17 cellular contexts compared by ENCODE assay signal in the genomic region with DNA sequence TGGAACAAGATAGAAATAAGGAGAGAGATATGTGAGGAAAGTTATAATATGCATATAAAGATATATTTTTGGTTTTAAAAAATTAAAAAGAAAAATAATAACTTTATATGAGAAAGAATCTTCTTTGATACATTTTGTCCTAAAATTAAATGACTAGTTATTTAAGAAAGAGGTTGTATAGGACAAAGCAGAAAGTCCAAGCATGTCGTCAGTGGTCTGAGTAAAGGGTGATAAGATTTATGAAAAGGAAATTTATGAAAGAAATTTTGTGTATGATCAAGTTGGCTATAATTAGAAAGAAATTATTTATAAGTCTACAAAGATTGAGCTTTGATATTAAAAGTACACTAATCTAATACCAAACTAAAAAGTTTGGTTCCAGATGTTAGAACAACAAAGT.
"Had no signal": no experiment of that assay in that cellular context is flagged by ENCODE, and none has a peak within 500 bp of the region (broad histone marks: within the 10 kb centered on the region; RNA-seq: fewer than 3 reads in every experiment).

No MANE protein-coding gene starts in this region.

- DNase-seq: dorsolateral prefrontal cortex; effector CD8-positive, alpha-beta T cell; foreskin melanocyte; heart left ventricle; hippocampal formation; islet precursor cell; natural killer cell; ovary; small intestine; stimulated activated CD4-positive, alpha-beta T cell treated with anti-CD3 and anti-CD28 coated beads, Interleukin-12 subunit alpha, Interleukin-12 subunit beta, amount 100 ng/mL, for 4 hours; stimulated activated naive CD4-positive, alpha-beta T cell; trophoblast cell had no signal

- H3K4me1 Mint-ChIP-seq: mesothelial cell of epicardium, natural killer cell, neural crest cell had no signal

- H3K4me3 ChIP-seq: coronary artery, dorsolateral prefrontal cortex, heart left ventricle, ovary, right atrium auricular region had no signal

- H3K27ac Mint-ChIP-seq: mesothelial cell of epicardium, natural killer cell had no signal

- ATAC-seq: heart left ventricle, left lobe of liver, natural killer cell had no signal

- H3K36me3 ChIP-seq: heart left ventricle, ovary, right atrium auricular region had no signal

- H3K4me3 Mint-ChIP-seq: mesothelial cell of epicardium, natural killer cell, neural crest cell had no signal

- H3K4me1 ChIP-seq: heart left ventricle, right atrium auricular region had no signal

- H3K27me3 ChIP-seq: ovary, right atrium auricular region had no signal

- H3K27ac ChIP-seq: coronary artery, dorsolateral prefrontal cortex, heart left ventricle, ovary, right atrium auricular region had no signal
